ENCODE assay signal across 19 cellular contexts in the genomic region with DNA sequence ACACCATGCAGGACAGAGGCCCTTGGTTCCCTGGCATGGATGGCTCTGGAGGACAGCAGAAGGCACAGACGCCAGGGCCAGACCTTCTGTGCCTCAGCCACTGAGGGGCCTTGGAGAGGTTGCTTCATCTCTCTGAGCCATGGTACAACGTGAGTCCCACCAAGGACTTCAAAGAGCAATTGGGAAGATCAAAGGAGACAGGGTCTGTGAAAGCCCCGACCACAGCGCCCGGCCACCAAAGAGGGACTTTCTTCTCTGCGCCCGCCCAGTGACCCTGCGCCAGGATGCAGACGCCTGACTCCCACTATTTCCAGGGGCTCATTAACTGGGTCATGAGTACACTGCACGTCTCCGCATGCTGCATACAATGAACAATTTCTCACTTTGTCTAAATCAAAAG.
DNase-seq lines count a peak whose midpoint lies in the region; ATAC-seq and TF ChIP-seq lines count a peak whose summit lies in the region.
"Had no signal": no experiment of that assay in that cellular context is flagged by ENCODE, and none has a peak within 500 bp of the region (broad histone marks: within the 10 kb centered on the region; RNA-seq: fewer than 3 reads in every experiment).

No MANE protein-coding gene starts in this region.

- intact Hi-C loops in right cardiac atrium (cut with DNase I) (no loop called here), posterior vena cava (cut with DNase I) (no loop called here)
- intact Hi-C loops in activated naive CD4-positive, alpha-beta T cell treated with anti-CD3 and anti-CD28 coated beads for 36 hours (cut with micrococcal nuclease), result no loop called here

- CTCF ChIA-PET in activated naive CD4-positive, alpha-beta T cell treated with anti-CD3 and anti-CD28 coated beads for 36 hours (lab: Charles Lee), result no interaction called here

- no peaks in the 10 kb centered on the region for H3K4me1 ChIP-seq in right cardiac atrium (ENCODE audit: control insufficient read depth, insufficient read depth, low read length)

- H3K36me3 Mint-ChIP-seq in activated T-cell treated with anti-CD3 and anti-CD28 coated beads, Interleukin-2, amount 50 U/mL, for 24 hours (ENCODE audit: low read depth), result peaks cover 71% of the 10 kb centered on the region
- no peaks in the 10 kb centered on the region for H3K36me3 Mint-ChIP-seq in activated T-cell treated with anti-CD3 and anti-CD28 coated beads, Interleukin-2, amount 50 U/mL, for 72 hours (ENCODE audit: insufficient read depth in 2 of 2)
- peaks cover 64% of the 10 kb centered on the region for H3K36me3 Mint-ChIP-seq in HFFc6 (ENCODE audit: low read depth)
- H3K36me3 Mint-ChIP-seq in activated naive CD4-positive, alpha-beta T cell treated with anti-CD3 and anti-CD28 coated beads for 36 hours (ENCODE audit: low read depth), result peaks cover 4% of the 10 kb centered on the region

- H3K27ac Mint-ChIP-seq in activated T-cell treated with anti-CD3 and anti-CD28 coated beads, Interleukin-2, amount 50 U/mL, for 24 hours, result peak overlapping the region; percentile 22
- no peak overlapping the region for H3K27ac Mint-ChIP-seq in activated T-cell treated with anti-CD3 and anti-CD28 coated beads, Interleukin-2, amount 50 U/mL, for 72 hours
- peak overlapping the region; percentile 50 for H3K27ac Mint-ChIP-seq in HFFc6
- no peak overlapping the region for H3K27ac Mint-ChIP-seq in activated naive CD4-positive, alpha-beta T cell treated with anti-CD3 and anti-CD28 coated beads for 36 hours
- H3K27ac Mint-ChIP-seq: B cell; CD4-positive, alpha-beta T cell; GM23338 had no signal

- H3K27me3 ChIP-seq in right cardiac atrium (ENCODE audit: control insufficient read depth, insufficient read depth), result no peaks in the 10 kb centered on the region

- ATAC-seq in activated T-cell treated with anti-CD3 and anti-CD28 coated beads, Interleukin-2, amount 50 U/mL, for 72 hours (replicated peaks in 1 of 2), result no peak
- ATAC-seq in right cardiac atrium (no peak), HG02642 (IDR thresholded peaks at IDR 0.05; ENCODE audit: poor library complexity, unreplicated experiment) (no peak)
- ATAC-seq: GM23338, HCT116 had no signal

- no peak for DNase-seq in activated T-cell treated with anti-CD3 and anti-CD28 coated beads, Interleukin-2, amount 50 U/mL, for 24 hours
- no peak for DNase-seq in activated T-cell treated with anti-CD3 and anti-CD28 coated beads, Interleukin-2, amount 50 U/mL, for 72 hours
- DNase-seq in HFFc6, result no peak
- DNase-seq in right cardiac atrium, result peak in 2 of 3 donors; percentile 21 to 34
- DNase-seq in posterior vena cava (ENCODE audit: low spot score), result peak; percentile 57
- DNase-seq in NK-92 (lab: John Stamatoyannopoulos, UW; ENCODE audit: unreplicated experiment), result no peak
- DNase-seq in activated naive CD4-positive, alpha-beta T cell treated with anti-CD3 and anti-CD28 coated beads for 36 hours, result no peak
- DNase-seq: 8988T; CD4-positive, alpha-beta T cell; DMS53; EL; NCI-H1417 treated with DMSO at 0.1 percent for 48 hours; NCI-H1930; NCI-H226; NCI-H524 treated with DMSO at 0.1 percent for 48 hours had no signal

- no peak overlapping the region for H3K4me3 ChIP-seq in right cardiac atrium (ENCODE audit: low read length)
- H3K4me3 ChIP-seq: GM23338 had no signal

- no peak overlapping the region for H3K27ac ChIP-seq in right cardiac atrium (ENCODE audit: low read length)

- no peak for TF ChIP-seq CTCF in HFFc6 (IDR thresholded peaks at IDR 0.05)

- H3K4me1 Mint-ChIP-seq in activated T-cell treated with anti-CD3 and anti-CD28 coated beads, Interleukin-2, amount 50 U/mL, for 24 hours (ENCODE audit: low read depth), result peaks cover 21% of the 10 kb centered on the region
- peaks cover under 1% of the 10 kb centered on the region for H3K4me1 Mint-ChIP-seq in activated T-cell treated with anti-CD3 and anti-CD28 coated beads, Interleukin-2, amount 50 U/mL, for 72 hours (ENCODE audit: low read depth)
- peaks cover 35% of the 10 kb centered on the region for H3K4me1 Mint-ChIP-seq in HFFc6 (ENCODE audit: low read depth)
- H3K4me1 Mint-ChIP-seq in activated naive CD4-positive, alpha-beta T cell treated with anti-CD3 and anti-CD28 coated beads for 36 hours (ENCODE audit: low read depth), result peaks cover 25% of the 10 kb centered on the region
- H3K4me1 Mint-ChIP-seq: B cell had no signal

- no peaks in the 10 kb centered on the region for H3K9me3 Mint-ChIP-seq in activated T-cell treated with anti-CD3 and anti-CD28 coated beads, Interleukin-2, amount 50 U/mL, for 24 hours
- no peaks in the 10 kb centered on the region for H3K9me3 Mint-ChIP-seq in activated T-cell treated with anti-CD3 and anti-CD28 coated beads, Interleukin-2, amount 50 U/mL, for 72 hours
- H3K9me3 Mint-ChIP-seq in HFFc6, result no peaks in the 10 kb centered on the region
- no peaks in the 10 kb centered on the region for H3K9me3 Mint-ChIP-seq in activated naive CD4-positive, alpha-beta T cell treated with anti-CD3 and anti-CD28 coated beads for 36 hours
- H3K9me3 Mint-ChIP-seq: CD4-positive, alpha-beta T cell; GM23338 had no signal

- no peak overlapping the region for H3K4me3 Mint-ChIP-seq in activated T-cell treated with anti-CD3 and anti-CD28 coated beads, Interleukin-2, amount 50 U/mL, for 24 hours
- H3K4me3 Mint-ChIP-seq in activated T-cell treated with anti-CD3 and anti-CD28 coated beads, Interleukin-2, amount 50 U/mL, for 72 hours, result no peak overlapping the region
- H3K4me3 Mint-ChIP-seq in HFFc6, result peak overlapping the region; percentile 20; the same call in 1 of the 2 replicates
- no peak overlapping the region for H3K4me3 Mint-ChIP-seq in activated naive CD4-positive, alpha-beta T cell treated with anti-CD3 and anti-CD28 coated beads for 36 hours
- H3K4me3 Mint-ChIP-seq: B cell; CD4-positive, alpha-beta T cell; GM23338 had no signal

- no peaks in the 10 kb centered on the region for H3K27me3 Mint-ChIP-seq in activated T-cell treated with anti-CD3 and anti-CD28 coated beads, Interleukin-2, amount 50 U/mL, for 24 hours
- H3K27me3 Mint-ChIP-seq in activated T-cell treated with anti-CD3 and anti-CD28 coated beads, Interleukin-2, amount 50 U/mL, for 72 hours (ENCODE audit: low read depth), result no peaks in the 10 kb centered on the region
- peaks cover 34% of the 10 kb centered on the region for H3K27me3 Mint-ChIP-seq in HFFc6 (ENCODE audit: insufficient read depth)
- H3K27me3 Mint-ChIP-seq in activated naive CD4-positive, alpha-beta T cell treated with anti-CD3 and anti-CD28 coated beads for 36 hours (ENCODE audit: low read depth), result no peaks in the 10 kb centered on the region
- H3K27me3 Mint-ChIP-seq: CD4-positive, alpha-beta T cell had no signal

- no peaks in the 10 kb centered on the region for H3K9me3 ChIP-seq in right cardiac atrium (ENCODE audit: control insufficient read depth, low read length)

- WGBS in right cardiac atrium, result 84% methylated on average over 11 of the region's 11 CpGs

Comparison
In these comparisons a context has a peak if more than half of its experiments do, and no peak if none do; other contexts are left out.
1. H3K27ac Mint-ChIP-seq: peak in activated T-cell treated with anti-CD3 and anti-CD28 coated beads, Interleukin-2, amount 50 U/mL, for 24 hours (single experiment) and HFFc6 (single experiment); none in activated T-cell treated with anti-CD3 and anti-CD28 coated beads, Interleukin-2, amount 50 U/mL, for 72 hours (single experiment) and activated naive CD4-positive, alpha-beta T cell treated with anti-CD3 and anti-CD28 coated beads for 36 hours (single experiment).
2. DNase-seq: peak in right cardiac atrium (2 of 3) and posterior vena cava (single experiment); none in activated T-cell treated with anti-CD3 and anti-CD28 coated beads, Interleukin-2, amount 50 U/mL, for 24 hours (single experiment), activated T-cell treated with anti-CD3 and anti-CD28 coated beads, Interleukin-2, amount 50 U/mL, for 72 hours (0 of 2), HFFc6 (single experiment), NK-92 (single experiment) and activated naive CD4-positive, alpha-beta T cell treated with anti-CD3 and anti-CD28 coated beads for 36 hours (single experiment).